ENCODE assay signal across 35 cellular contexts in genomic region chr1:63506782-63507181, GRCh38.
"Had no signal": no experiment of that assay in that cellular context is flagged by ENCODE, and none has a peak within 500 bp of the region (broad histone marks: within the 10 kb centered on the region; RNA-seq: fewer than 3 reads in every experiment).

No MANE protein-coding gene starts in this region.

- H3K27ac ChIP-seq: KMS-11 had no signal

- H3K4me2 ChIP-seq: KMS-11 had no signal

- H3K4me3 ChIP-seq: MG63 had no signal

- DNase-seq: Karpas-422, Kasumi-1, KG1, MG63, MM.1S, MV-4-11, NCI-H1048, NCI-H1092, NCI-H1092 treated with DMSO at 0.1 percent for 48 hours, NCI-H1105, NCI-H1105 treated with DMSO at 0.1 percent for 48 hours, NCI-H1417, NCI-H1417 treated with DMSO at 0.1 percent for 48 hours, NCI-H1436, NCI-H1436 treated with DMSO at 0.1 percent for 48 hours, NCI-H146, NCI-H1694, NCI-H1694 treated with DMSO at 0.1 percent for 48 hours, NCI-H187, NCI-H187 treated with DMSO at 0.1 percent for 48 hours, NCI-H1930, NCI-H2029, NCI-H2029 treated with DMSO at 0.1 percent for 48 hours, NCI-H2081, NCI-H2081 treated with DMSO at 0.1 percent for 48 hours, NCI-H2107, NCI-H2171, NCI-H2171 treated with DMSO at 0.1 percent for 48 hours, NCI-H2227 treated with DMSO at 0.1 percent for 48 hours, NCI-H226, NCI-H345, NCI-H446, NCI-H446 treated with DMSO at 0.1 percent for 48 hours, NCI-H510A had no signal

- H3K27me3 ChIP-seq: MG63 had no signal

- H3K9ac ChIP-seq: KMS-11 had no signal
